Comparison of ENCODE assay signal across 8 cellular contexts in genomic region chr16:24541534-24541933, GRCh38. TPM values are rescaled to one million over a fixed set of nuclear protein-coding genes. Genes with fewer than 3 reads are reported as not detected.
DNase-seq lines count a peak whose midpoint lies in the region; ATAC-seq and TF ChIP-seq lines count a peak whose summit lies in the region.

No MANE protein-coding gene starts in this region.

- peak overlapping the region; percentile 100 for H3K27ac ChIP-seq in skeletal muscle tissue (ENCODE audit: low read depth, low read length)

- peak overlapping the region; percentile 96 for H3K4me3 Mint-ChIP-seq in T-helper 2 cell treated with Interferon-gamma antibody and Interleukin-4, amounts not matched to agents 5 μg/mL and 100 μg/mL, for 36 hours

- H3K27me3 Mint-ChIP-seq in T-helper 2 cell treated with Interferon-gamma antibody and Interleukin-4, amounts not matched to agents 5 μg/mL and 100 μg/mL, for 36 hours (ENCODE audit: low read depth): no peaks in the 10 kb centered on the region

- no peaks in the 10 kb centered on the region for H3K9me3 Mint-ChIP-seq in T-helper 2 cell treated with Interferon-gamma antibody and Interleukin-4, amounts not matched to agents 5 μg/mL and 100 μg/mL, for 36 hours

- ATAC-seq in HG03521 (IDR thresholded peaks at IDR 0.05; ENCODE audit: unreplicated experiment): no peak

- H3K27ac Mint-ChIP-seq in T-helper 2 cell treated with Interferon-gamma antibody and Interleukin-4, amounts not matched to agents 5 μg/mL and 100 μg/mL, for 36 hours: peak overlapping the region; percentile 96

- DNase-seq in H7 (no peak), fibroblast of villous mesenchyme (ENCODE audit: low read depth) (no peak), NCI-H526 (lab: John Stamatoyannopoulos, UW) (no peak), DMS79 (lab: John Stamatoyannopoulos, UW) (no peak), AG08396 (ENCODE audit: low spot score) (no peak)
- no peak for DNase-seq in T-helper 2 cell treated with Interferon-gamma antibody and Interleukin-4, amounts not matched to agents 5 μg/mL and 100 μg/mL, for 36 hours (ENCODE audit: low spot score)

- H3K4me1 Mint-ChIP-seq in T-helper 2 cell treated with Interferon-gamma antibody and Interleukin-4, amounts not matched to agents 5 μg/mL and 100 μg/mL, for 36 hours (ENCODE audit: low read depth): peaks cover 42% of the 10 kb centered on the region

- H3K9ac ChIP-seq in skeletal muscle tissue (ENCODE audit: low read depth in 1 of 3, low read length in 3 of 3): peak overlapping the region; percentile 99 to 100 (median 100)

- TF ChIP-seq CTCF in fibroblast of villous mesenchyme (IDR thresholded peaks at IDR 0.05; ENCODE audit: insufficient read depth, low read depth, low read length): no peak

- peak overlapping the region; percentile 96 for H3K4me3 ChIP-seq in H7 (ENCODE audit: insufficient read depth, low read depth, low read length)
- peak overlapping the region; percentile 89 for H3K4me3 ChIP-seq in fibroblast of villous mesenchyme (ENCODE audit: low read depth, low read length)
- H3K4me3 ChIP-seq in skeletal muscle tissue (ENCODE audit: low read length in 3 of 3): peak overlapping the region; percentile 88 to 95 (median 92)

- H3K9me3 ChIP-seq in skeletal muscle tissue (ENCODE audit: control insufficient read depth in 3 of 3, low read length in 3 of 3): no peaks in the 10 kb centered on the region

- H3K27me3 ChIP-seq in H7 (ENCODE audit: control insufficient read depth, insufficient read depth, low read length) (no peaks in the 10 kb centered on the region), skeletal muscle tissue (ENCODE audit: control insufficient read depth in 3 of 3, insufficient read depth in 3 of 3, low read length in 3 of 3) (no peaks in the 10 kb centered on the region)

- no peaks in the 10 kb centered on the region; the same call in 1 of the 2 replicates for H3K36me3 ChIP-seq in H7 (replicated peaks; ENCODE audit: control insufficient read depth, insufficient read depth, low read length)
- peaks cover 0 to 1% (median under 1%) of the 10 kb centered on the region in 3 donors for H3K36me3 ChIP-seq in skeletal muscle tissue (ENCODE audit: control insufficient read depth in 3 of 3, insufficient read depth in 3 of 3, low read length in 3 of 3)

- peaks cover 30 to 36% (median 33%) of the 10 kb centered on the region in 3 donors for H3K4me1 ChIP-seq in skeletal muscle tissue (ENCODE audit: control insufficient read depth in 3 of 3, insufficient read depth in 3 of 3, low read length in 3 of 3)

- H3K36me3 Mint-ChIP-seq in T-helper 2 cell treated with Interferon-gamma antibody and Interleukin-4, amounts not matched to agents 5 μg/mL and 100 μg/mL, for 36 hours (ENCODE audit: low read depth): peaks cover 43% of the 10 kb centered on the region

RNA-seq across cellular contexts. Expression of gene RBBP6, which starts 2.2 kb away (rescaled TPM):
- 29.8 and 39.1 TPM in 2 replicates for total RNA-seq in H7 (2014; rRNA removed; shearing (Covaris generic))
- total RNA-seq in fibroblast of villous mesenchyme (21.3 and 31.1 TPM in 2 replicates), skeletal muscle tissue (29.2 TPM)
